Comparison of ENCODE assay signal across 10 cellular contexts in genomic region chr19:11651062-11651461, GRCh38.
"Had no signal": no experiment of that assay in that cellular context is flagged by ENCODE, and none has a peak within 500 bp of the region (broad histone marks: within the 10 kb centered on the region; RNA-seq: fewer than 3 reads in every experiment).

No MANE protein-coding gene starts in this region.

- H2AFZ ChIP-seq: GM23248 had no signal

- FAIRE-seq: H54, HepG2 had no signal

- H3K4me2 ChIP-seq: KMS-11 had no signal

- H3K4me3 ChIP-seq: GM23248 had no signal

- H3K27ac ChIP-seq: GM23248, HL-60, KMS-11 had no signal

- H3K9ac ChIP-seq: GM23248, KMS-11 had no signal

- DNase-seq: GM23248, GOT3, H9, HCEC 1CT, Karpas-422, KBM-7 had no signal
